In genomic region chr10:93357680-93358079, GRCh38 we compare ENCODE assay signal across 8 cellular contexts.
A peak's percentile ranks its signal among the peaks of the same experiment; 100 is the strongest.
DNase-seq lines count a peak whose midpoint lies in the region; ATAC-seq and TF ChIP-seq lines count a peak whose summit lies in the region.

No MANE protein-coding gene starts in this region.

- DNase-seq in AG09309 (ENCODE audit: low read depth) (no peak), GM12864 (ENCODE audit: low read depth) (no peak), NCI-H2196 (lab: John Stamatoyannopoulos, UW; ENCODE audit: unreplicated experiment) (peak; percentile 24), amniotic epithelial cell (ENCODE audit: low read depth) (peak; percentile 53), left lung (no peak), sigmoid colon (no peak)
- DNase-seq in effector CD8-positive, alpha-beta T cell (lab: John Stamatoyannopoulos, UW): no peak

- H3K36me3 ChIP-seq in left lung: peaks cover 5 to 93% of the 10 kb centered on the region in 2 donors
- H3K36me3 ChIP-seq in sigmoid colon: peaks cover 14 to 100% (median 62%) of the 10 kb centered on the region in 4 donors

- ATAC-seq in left lung (peak; percentile 69), GM19455 (IDR thresholded peaks at IDR 0.05; ENCODE audit: unreplicated experiment) (no peak)

- TF ChIP-seq CTCF in AG09309 (IDR thresholded peaks at IDR 0.05; ENCODE audit: control insufficient read depth, insufficient read depth, low read depth, low read length, missing control alignments): peak; percentile 49
- peak; percentile 60 for TF ChIP-seq CTCF in GM12864 (IDR thresholded peaks at IDR 0.05; ENCODE audit: low read depth, low read length, missing control alignments)
- peak; percentile 20 to 31 for TF ChIP-seq CTCF in left lung (IDR thresholded peaks at IDR 0.05)
- peak in 2 of 4 experiments; percentile 9 to 26 for TF ChIP-seq CTCF in sigmoid colon (IDR thresholded peaks at IDR 0.05)

- TF ChIP-seq EP300 in sigmoid colon (IDR thresholded peaks at IDR 0.05): no peak

- TF ChIP-seq POLR2A in sigmoid colon (IDR thresholded peaks at IDR 0.05): no peak

- intact Hi-C loops in left lung (cut with DNase I) (no loop called here), sigmoid colon (cut with DNase I) (no loop called here)

- H3K27me3 ChIP-seq in left lung: no peaks in the 10 kb centered on the region
- no peaks in the 10 kb centered on the region for H3K27me3 ChIP-seq in sigmoid colon

- H3K27ac ChIP-seq in left lung (no peak overlapping the region), sigmoid colon (no peak overlapping the region)

- H3K4me3 ChIP-seq in AG09309 (ENCODE audit: control insufficient read depth, low read depth, low read length): no peak overlapping the region
- no peak overlapping the region for H3K4me3 ChIP-seq in GM12864 (ENCODE audit: low read depth, low read length)
- no peak overlapping the region for H3K4me3 ChIP-seq in left lung
- H3K4me3 ChIP-seq in sigmoid colon: no peak overlapping the region

- 5 to 7% methylated on average over 5 of the region's 5 CpGs for WGBS in sigmoid colon, 2 donors

- H3K9me3 ChIP-seq in left lung: no peaks in the 10 kb centered on the region
- H3K9me3 ChIP-seq in sigmoid colon: no peaks in the 10 kb centered on the region

- H3K4me1 ChIP-seq in left lung (no peaks in the 10 kb centered on the region), sigmoid colon (no peaks in the 10 kb centered on the region)

Comparison
In these comparisons a context has a peak if more than half of its experiments do, and no peak if none do; other contexts are left out.
1. DNase-seq: peak in NCI-H2196 (single experiment) and amniotic epithelial cell (single experiment); none in AG09309 (single experiment), GM12864 (single experiment), left lung (0 of 2), sigmoid colon (single experiment) and effector CD8-positive, alpha-beta T cell (single experiment).